ENCODE assay signal across 8 cellular contexts in the genomic region with DNA sequence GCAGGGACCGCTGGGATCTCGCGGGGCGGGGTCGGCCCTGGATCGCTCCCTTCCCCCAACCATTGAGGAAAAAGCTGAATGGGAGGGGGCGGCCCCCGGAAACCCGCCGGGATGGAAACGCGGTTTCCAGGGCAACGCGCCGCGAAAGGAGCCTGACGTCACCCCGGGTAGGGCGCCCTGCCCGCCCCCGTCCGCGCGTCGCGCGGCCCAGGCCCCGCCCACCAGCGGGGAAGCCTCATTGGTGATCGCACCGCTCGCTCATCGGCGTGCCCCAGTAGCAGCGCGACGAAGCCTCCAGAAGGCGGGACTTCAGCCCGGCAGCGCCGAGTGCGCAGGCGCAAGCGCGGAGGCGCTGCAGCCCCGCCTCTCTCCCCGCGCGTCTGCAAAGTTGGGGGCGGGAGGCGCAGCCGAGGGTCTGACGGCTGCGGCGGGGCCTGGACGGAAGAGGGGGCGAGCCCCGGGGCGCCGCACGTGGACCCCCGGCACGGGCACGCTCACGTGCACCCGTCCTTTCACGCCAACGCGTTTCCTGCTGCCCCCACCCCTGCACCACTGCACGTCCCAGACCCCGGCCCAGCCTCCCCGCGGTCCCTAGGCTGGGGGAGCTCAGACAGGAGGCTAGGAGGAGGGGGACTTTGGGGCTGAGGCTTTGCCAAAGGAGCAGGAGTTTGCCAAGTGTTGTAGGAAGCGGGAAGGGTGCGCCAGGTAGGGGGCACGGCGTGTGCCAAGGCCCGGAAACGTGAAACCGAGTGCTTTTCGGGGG. TPM values are rescaled to one million over a fixed set of nuclear protein-coding genes. Genes with fewer than 3 reads are reported as not detected.
DNase-seq lines count a peak whose midpoint lies in the region; ATAC-seq and TF ChIP-seq lines count a peak whose summit lies in the region.

No MANE protein-coding gene starts in this region.

- intact Hi-C loops in lower leg skin (cut with DNase I; ENCODE audit: low total_unique reads), result no loop called here

- H3K4me3 ChIP-seq in BLaER1 treated with 17β-estradiol and CSF1 and Interleukin-3, amounts not matched to agents 10 nM and 100 nM, result peak overlapping the region; percentile 65 to 77 (median 72)
- peak overlapping the region; percentile 45 for H3K4me3 ChIP-seq in lower leg skin (ENCODE audit: low read depth, poor library complexity, severe bottlenecking)

- H3K9ac ChIP-seq in BLaER1 treated with 17β-estradiol and CSF1 and Interleukin-3, amounts not matched to agents 10 nM and 100 nM, result peak overlapping the region; percentile 66 to 98 (median 81)

- peak; percentile 41 for ATAC-seq in GM19395 (IDR thresholded peaks at IDR 0.05; ENCODE audit: unreplicated experiment)
- peak; percentile 42 for ATAC-seq in HG03565 (IDR thresholded peaks at IDR 0.05; ENCODE audit: unreplicated experiment)

- peaks cover 18 to 26% (median 25%) of the 10 kb centered on the region in 11 experiments for H3K36me3 ChIP-seq in BLaER1 treated with 17β-estradiol and CSF1 and Interleukin-3, amounts not matched to agents 10 nM and 100 nM

- TF ChIP-seq POLR2A in lower leg skin (IDR thresholded peaks at IDR 0.05), result no peak

- peaks cover 25 to 87% (median 48%) of the 10 kb centered on the region in 11 experiments for H4K20me1 ChIP-seq in BLaER1 treated with 17β-estradiol and CSF1 and Interleukin-3, amounts not matched to agents 10 nM and 100 nM

- no peaks in the 10 kb centered on the region for H3K27me3 ChIP-seq in BLaER1 treated with 17β-estradiol and CSF1 and Interleukin-3, amounts not matched to agents 10 nM and 100 nM

- peaks cover 90 to 97% (median 96%) of the 10 kb centered on the region in 10 experiments for H3K4me1 ChIP-seq in BLaER1 treated with 17β-estradiol and CSF1 and Interleukin-3, amounts not matched to agents 10 nM and 100 nM

- no peak for TF ChIP-seq CTCF in lower leg skin (IDR thresholded peaks at IDR 0.05)

- DNase-seq in NCI-H82 (lab: John Stamatoyannopoulos, UW) (peak; percentile 95), dermis microvascular lymphatic vessel endothelial cell (ENCODE audit: low read depth in 2 of 2) (peak; percentile 93 to 97), lower leg skin (ENCODE audit: low spot score in 2 of 2) (peak; percentile 93 to 99)
- peak; percentile 95 to 97 for DNase-seq in activated CD4-positive, alpha-beta T cell treated with anti-CD3 and anti-CD28 coated beads, Interleukin-2, amount 50 U/mL, for 48 hours
- peak; percentile 96 to 98 for DNase-seq in stimulated activated CD4-positive, alpha-beta T cell treated with anti-CD3 and anti-CD28 coated beads, Interleukin-4, amount 100 ng/mL, for 4 hours

- WGBS in lower leg skin, 2 donors, result 0 to 1% methylated on average over 29 to 43 of the region's 82 CpGs

- peak overlapping the region; percentile 98 to 100 (median 100) for H3K4me2 ChIP-seq in BLaER1 treated with 17β-estradiol and CSF1 and Interleukin-3, amounts not matched to agents 10 nM and 100 nM

- H3K9me3 ChIP-seq in BLaER1 treated with 17β-estradiol and CSF1 and Interleukin-3, amounts not matched to agents 10 nM and 100 nM (replicated peaks in 1 of 11), result no peaks in the 10 kb centered on the region

- H3K27ac ChIP-seq in BLaER1 treated with 17β-estradiol and CSF1 and Interleukin-3, amounts not matched to agents 10 nM and 100 nM, result peak overlapping the region; percentile 61 to 97 (median 83)

RNA-seq across cellular contexts. Expression of gene CIRBP, which starts 8.2 kb away (rescaled TPM):
- total RNA-seq in dermis microvascular lymphatic vessel endothelial cell, result 118 and 189 TPM in 2 replicates
- 100 to 1,000 TPM; 496 to 546 (median 545) TPM for total RNA-seq in lower leg skin

RNA-seq across cellular contexts. Expression of gene MIDN, which starts 12.5 kb away (rescaled TPM):
- 4.9 and 7.0 TPM in 2 replicates for total RNA-seq in dermis microvascular lymphatic vessel endothelial cell
- total RNA-seq in lower leg skin, result 100 to 1,000 TPM in 1 of 4 donors, 10 to 100 TPM in 3; 59.7 to 119 (median 78.7) TPM

RNA-seq across cellular contexts. Expression of gene FAM174C, which starts 14.4 kb away (rescaled TPM):
- total RNA-seq in dermis microvascular lymphatic vessel endothelial cell (16.4 and 19.7 TPM in 2 replicates), lower leg skin (10 to 100 TPM; 66.3 to 74.1 (median 68.8) TPM)

RNA-seq across cellular contexts. Expression of gene ATP5F1D, which starts 19.4 kb away (rescaled TPM):
- total RNA-seq in dermis microvascular lymphatic vessel endothelial cell (16.8 and 23.6 TPM in 2 replicates), lower leg skin (100 to 1,000 TPM; 121 to 198 (median 146) TPM)

RNA-seq across cellular contexts. Expression of gene CBARP, which starts 23.1 kb away (rescaled TPM):
- total RNA-seq in dermis microvascular lymphatic vessel endothelial cell (0.64 and 1.9 TPM in 2 replicates), lower leg skin (10 to 100 TPM in 3 of 4 donors, 1 to 10 TPM in 1; 8.1 to 16.7 (median 13.6) TPM)

Comparison
In these comparisons a context has a peak if more than half of its experiments do, and no peak if none do; other contexts are left out.
1. Peak in every context shown above with its lines: DNase-seq, ATAC-seq, H3K4me3 ChIP-seq and H3K27ac ChIP-seq.